8 cellular contexts compared by ENCODE assay signal in the genomic region with DNA sequence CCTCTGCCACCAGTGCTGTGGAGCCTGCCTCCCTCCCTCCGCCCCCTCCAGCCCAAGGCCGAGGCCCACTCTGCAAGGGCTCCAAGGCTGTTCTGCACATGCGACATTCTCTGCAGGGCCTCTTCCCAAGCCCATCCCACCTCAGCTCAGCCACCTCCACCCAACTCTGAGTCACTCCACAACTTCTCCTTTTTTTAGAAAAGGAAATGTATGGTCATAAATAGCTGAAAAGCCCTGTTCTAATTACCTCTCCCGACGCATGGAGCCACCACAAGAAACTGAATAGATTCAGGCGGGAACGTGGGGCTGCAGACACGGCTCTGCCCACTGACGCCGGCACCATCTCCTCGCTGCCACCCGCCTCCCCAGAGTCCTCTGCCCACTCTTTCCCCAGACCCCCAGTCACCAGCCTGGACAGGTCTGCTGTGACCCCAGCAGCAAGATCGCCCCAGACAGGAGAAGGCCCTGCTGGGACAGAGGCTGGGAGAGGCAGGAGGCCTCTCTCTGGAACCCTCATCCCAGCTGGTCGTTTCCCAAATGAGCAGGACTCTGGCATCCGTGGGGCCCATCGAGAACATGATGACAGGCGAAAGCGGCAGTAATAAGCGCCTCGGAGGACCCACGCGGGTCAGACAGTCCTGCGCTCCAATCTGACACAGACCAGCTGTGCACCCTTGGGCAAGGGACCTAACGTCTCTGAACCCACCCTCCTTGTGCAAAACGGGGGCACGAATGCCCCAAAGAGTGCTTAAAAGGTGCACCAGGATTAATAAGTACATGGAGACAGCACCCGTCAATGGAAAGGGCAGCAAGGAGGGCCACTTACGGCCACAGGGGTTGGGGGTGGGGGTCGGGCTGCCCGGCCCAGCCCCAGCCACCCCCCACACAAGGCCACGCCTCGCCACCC.
DNase-seq lines count a peak whose midpoint lies in the region; TF ChIP-seq lines count a peak whose summit lies in the region.

No MANE protein-coding gene starts in this region.

- peak; percentile 35 for DNase-seq in KG1 (lab: John Stamatoyannopoulos, UW)
- peak in 1 of 2 experiments; percentile 28 for DNase-seq in mesothelial cell of epicardium (ENCODE audit: low spot score in 2 of 2, unreplicated experiment in 2 of 2)
- no peak for DNase-seq in HEK293T (ENCODE audit: extremely low spot score)
- DNase-seq in NCI-H1436 (lab: John Stamatoyannopoulos, UW) = no peak
- DNase-seq in activated naive CD4-positive, alpha-beta T cell treated with anti-CD3 and anti-CD28 coated beads, Interleukin-2, amount 10 ng/mL, durations not matched to agents 7 days and 5 days = no peak
- DNase-seq in NCI-H510A (lab: John Stamatoyannopoulos, UW) = no peak

- H3K36me3 ChIP-seq in BLaER1 treated with 17β-estradiol and CSF1 and Interleukin-3, amounts not matched to agents 10 nM and 100 nM = peaks cover 8 to 29% (median 19%) of the 10 kb centered on the region in 11 experiments; a peak in 19 of 22 replicates

- H3K4me3 Mint-ChIP-seq in mesothelial cell of epicardium = no peak overlapping the region
- H3K4me3 Mint-ChIP-seq in activated naive CD4-positive, alpha-beta T cell treated with anti-CD3 and anti-CD28 coated beads, Interleukin-2, amount 10 ng/mL, durations not matched to agents 7 days and 5 days = no peak overlapping the region

- H4K20me1 ChIP-seq in BLaER1 treated with 17β-estradiol and CSF1 and Interleukin-3, amounts not matched to agents 10 nM and 100 nM = peaks cover 70 to 89% (median 84%) of the 10 kb centered on the region in 11 experiments; a peak in 21 of 22 replicates

- peak overlapping the region in 9 of 10 experiments; percentile 16 to 55 (median 38); a peak in 16 of 20 replicates for H3K4me3 ChIP-seq in BLaER1 treated with 17β-estradiol and CSF1 and Interleukin-3, amounts not matched to agents 10 nM and 100 nM

- peak overlapping the region; percentile 25 to 76 (median 66); a peak in 20 of 22 replicates for H3K9ac ChIP-seq in BLaER1 treated with 17β-estradiol and CSF1 and Interleukin-3, amounts not matched to agents 10 nM and 100 nM

- H3K9me3 Mint-ChIP-seq in mesothelial cell of epicardium = peaks cover 2% of the 10 kb centered on the region
- peaks cover 2% of the 10 kb centered on the region for H3K9me3 Mint-ChIP-seq in activated naive CD4-positive, alpha-beta T cell treated with anti-CD3 and anti-CD28 coated beads, Interleukin-2, amount 10 ng/mL, durations not matched to agents 7 days and 5 days

- peaks cover 24% of the 10 kb centered on the region for H3K4me1 Mint-ChIP-seq in mesothelial cell of epicardium
- H3K4me1 Mint-ChIP-seq in activated naive CD4-positive, alpha-beta T cell treated with anti-CD3 and anti-CD28 coated beads, Interleukin-2, amount 10 ng/mL, durations not matched to agents 7 days and 5 days = peaks cover 22% of the 10 kb centered on the region

- peaks cover 45 to 61% (median 52%) of the 10 kb centered on the region in 10 experiments for H3K4me1 ChIP-seq in BLaER1 treated with 17β-estradiol and CSF1 and Interleukin-3, amounts not matched to agents 10 nM and 100 nM

- H3K36me3 Mint-ChIP-seq in mesothelial cell of epicardium = peaks cover 4% of the 10 kb centered on the region
- H3K36me3 Mint-ChIP-seq in activated naive CD4-positive, alpha-beta T cell treated with anti-CD3 and anti-CD28 coated beads, Interleukin-2, amount 10 ng/mL, durations not matched to agents 7 days and 5 days = peaks cover 5% of the 10 kb centered on the region

- H3K27me3 Mint-ChIP-seq in mesothelial cell of epicardium (ENCODE audit: low read depth) = no peaks in the 10 kb centered on the region
- H3K27me3 Mint-ChIP-seq in activated naive CD4-positive, alpha-beta T cell treated with anti-CD3 and anti-CD28 coated beads, Interleukin-2, amount 10 ng/mL, durations not matched to agents 7 days and 5 days = peaks cover 5% of the 10 kb centered on the region

- H3K4me2 ChIP-seq in BLaER1 treated with 17β-estradiol and CSF1 and Interleukin-3, amounts not matched to agents 10 nM and 100 nM = peak overlapping the region; percentile 89 to 99 (median 96)

- no peak for TF ChIP-seq CTCF in mesothelial cell of epicardium (IDR thresholded peaks at IDR 0.05; ENCODE audit: unreplicated experiment)

- peaks cover 0 to 1% (median 0%) of the 10 kb centered on the region in 11 experiments; a peak in 6 of 22 replicates for H3K9me3 ChIP-seq in BLaER1 treated with 17β-estradiol and CSF1 and Interleukin-3, amounts not matched to agents 10 nM and 100 nM (replicated peaks in 1 of 11)

- POLR2A ChIA-PET in HEK293T (lab: Yijun Ruan, JAX) = no interaction called here

- CTCF ChIA-PET in HEK293T (lab: Yijun Ruan, JAX) = no interaction called here
- CTCF ChIA-PET in activated naive CD4-positive, alpha-beta T cell treated with anti-CD3 and anti-CD28 coated beads, Interleukin-2, amount 10 ng/mL, durations not matched to agents 7 days and 5 days (lab: Charles Lee) = no interaction called here

- peaks cover 0 to 13% (median 0%) of the 10 kb centered on the region in 11 experiments; a peak in 4 of 22 replicates for H3K27me3 ChIP-seq in BLaER1 treated with 17β-estradiol and CSF1 and Interleukin-3, amounts not matched to agents 10 nM and 100 nM

- H3K27ac Mint-ChIP-seq in mesothelial cell of epicardium = peak overlapping the region; percentile 93
- no peak overlapping the region for H3K27ac Mint-ChIP-seq in activated naive CD4-positive, alpha-beta T cell treated with anti-CD3 and anti-CD28 coated beads, Interleukin-2, amount 10 ng/mL, durations not matched to agents 7 days and 5 days

- peak overlapping the region in 10 of 11 experiments; percentile 46 to 79 (median 70); a peak in 21 of 22 replicates for H3K27ac ChIP-seq in BLaER1 treated with 17β-estradiol and CSF1 and Interleukin-3, amounts not matched to agents 10 nM and 100 nM
- H3K27ac ChIP-seq in cingulate gyrus (ENCODE audit: low read depth, low read length) = peak overlapping the region; percentile 4

TF ChIP-seq in HEK293T, 16 proteins besides CTCF, POLR2A, EP300 and RAD21:
- TF ChIP-seq HDGF (IDR thresholded peaks at IDR 0.05; ENCODE audit: borderline replicate concordance) (no peak), SUZ12 (IDR thresholded peaks at IDR 0.05) (no peak), FOXM1 (IDR thresholded peaks at IDR 0.05; ENCODE audit: borderline replicate concordance) (no peak), ARNT (IDR thresholded peaks at IDR 0.05) (no peak), L3MBTL2 (conservative IDR thresholded peaks at IDR 0.05) (no peak), NFRKB (IDR thresholded peaks at IDR 0.05) (no peak), TARDBP (IDR thresholded peaks at IDR 0.05) (no peak), LEF1 (IDR thresholded peaks at IDR 0.05; ENCODE audit: borderline replicate concordance) (no peak), SP1 (IDR thresholded peaks at IDR 0.05) (no peak), BHLHE40 (IDR thresholded peaks at IDR 0.05; ENCODE audit: borderline replicate concordance) (no peak), FOXA1 (IDR thresholded peaks at IDR 0.05) (no peak), ELF4 (IDR thresholded peaks at IDR 0.05) (no peak), CTBP1 (IDR thresholded peaks at IDR 0.05; ENCODE audit: borderline replicate concordance) (no peak), FOXK2 (IDR thresholded peaks at IDR 0.05) (no peak), ZNF384 (IDR thresholded peaks at IDR 0.05) (no peak)
- TF ChIP-seq, protein P1, sequence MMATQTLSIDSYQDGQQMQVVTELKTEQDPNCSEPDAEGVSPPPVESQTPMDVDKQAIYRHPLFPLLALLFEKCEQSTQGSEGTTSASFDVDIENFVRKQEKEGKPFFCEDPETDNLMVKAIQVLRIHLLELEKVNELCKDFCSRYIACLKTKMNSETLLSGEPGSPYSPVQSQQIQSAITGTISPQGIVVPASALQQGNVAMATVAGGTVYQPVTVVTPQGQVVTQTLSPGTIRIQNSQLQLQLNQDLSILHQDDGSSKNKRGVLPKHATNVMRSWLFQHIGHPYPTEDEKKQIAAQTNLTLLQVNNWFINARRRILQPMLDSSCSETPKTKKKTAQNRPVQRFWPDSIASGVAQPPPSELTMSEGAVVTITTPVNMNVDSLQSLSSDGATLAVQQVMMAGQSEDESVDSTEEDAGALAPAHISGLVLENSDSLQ (IDR thresholded peaks at IDR 0.05) = no peak
